ENCODE assay signal across 8 cellular contexts in the genomic region with DNA sequence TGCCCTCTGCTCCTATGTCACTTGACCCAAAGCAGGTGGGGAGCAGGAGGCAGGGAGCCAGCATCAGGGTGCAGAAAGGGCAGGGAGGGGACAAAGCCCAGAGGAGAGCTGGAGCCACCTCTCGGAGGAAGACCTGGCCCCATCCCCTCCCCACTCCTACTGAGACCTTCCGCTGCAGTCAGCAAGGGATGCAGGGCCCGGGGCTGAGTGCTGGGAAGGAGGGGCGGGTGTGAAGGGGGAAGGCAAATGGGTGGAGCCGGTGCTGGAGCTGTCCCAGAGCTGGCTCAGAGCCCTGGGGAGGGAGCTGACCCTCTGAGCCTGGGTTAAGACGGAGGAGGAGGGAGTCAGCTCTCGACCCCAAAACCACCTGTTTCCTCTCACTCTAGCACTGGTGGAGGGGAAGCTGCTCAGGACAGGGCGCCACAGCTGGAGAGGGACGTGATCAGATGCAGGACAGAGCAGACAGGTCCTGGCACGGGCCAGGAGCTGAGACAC. TPM values are rescaled to one million over a fixed set of nuclear protein-coding genes. Genes with fewer than 3 reads are reported as not detected.
A peak's percentile ranks its signal among the peaks of the same experiment; 100 is the strongest.
DNase-seq lines count a peak whose midpoint lies in the region; ATAC-seq, FAIRE-seq and TF ChIP-seq lines count a peak whose summit lies in the region.

No MANE protein-coding gene starts in this region.

- H3K9ac ChIP-seq in endothelial cell of umbilical vein (replicated peaks; ENCODE audit: extremely low read depth, insufficient read depth, low read length) (peak overlapping the region; percentile 55), mucosa of stomach (ENCODE audit: low read length) (peak overlapping the region; percentile 51)

- no peaks in the 10 kb centered on the region for H3K4me1 Mint-ChIP-seq in activated CD4-positive, alpha-beta T cell treated with anti-CD3 and anti-CD28 coated beads for 36 hours
- H3K4me1 Mint-ChIP-seq in activated CD4-positive, alpha-beta T cell treated with anti-CD3 and anti-CD28 coated beads, Interleukin-2, amount 10 ng/mL, durations not matched to agents 7 days and 5 days, result no peaks in the 10 kb centered on the region

- H3K9me1 ChIP-seq in endothelial cell of umbilical vein (replicated peaks; ENCODE audit: control insufficient read depth, extremely low read depth, insufficient read depth, low read length), result no peaks in the 10 kb centered on the region

- no peak overlapping the region for H3K27ac Mint-ChIP-seq in activated CD4-positive, alpha-beta T cell treated with anti-CD3 and anti-CD28 coated beads for 36 hours
- H3K27ac Mint-ChIP-seq in activated CD4-positive, alpha-beta T cell treated with anti-CD3 and anti-CD28 coated beads, Interleukin-2, amount 10 ng/mL, durations not matched to agents 7 days and 5 days, result no peak overlapping the region

- ATAC-seq in activated CD4-positive, alpha-beta T cell treated with anti-CD3 and anti-CD28 coated beads for 36 hours, result no peak

- no peak for TF ChIP-seq CTCF in endothelial cell of umbilical vein (IDR thresholded peaks at IDR 0.05; ENCODE audit: extremely low read depth in 1 of 2, insufficient read depth in 1 of 2, low read depth in 1 of 2, low read length in 2 of 2)

- no peak overlapping the region for H2AFZ ChIP-seq in endothelial cell of umbilical vein (ENCODE audit: low read depth, low read length)

- dilution Hi-C loops in endothelial cell of umbilical vein (cut with MboI; ENCODE audit: extremely low pct_ligation_motif_present, low sequenced_read_pairs), result no loop called here

- DNase-seq in activated CD4-positive, alpha-beta T cell treated with anti-CD3 and anti-CD28 coated beads for 36 hours, result peak; percentile 2
- no peak for DNase-seq in activated CD4-positive, alpha-beta T cell treated with anti-CD3 and anti-CD28 coated beads, Interleukin-2, amount 10 ng/mL, durations not matched to agents 7 days and 5 days
- DNase-seq in endothelial cell of umbilical vein (ENCODE audit: low read depth, low spot score), result peak; percentile 86
- DNase-seq in ureter (ENCODE audit: low spot score), result peak; percentile 75
- no peak for DNase-seq in SIG-M5 (lab: John Stamatoyannopoulos, UW)
- no peak for DNase-seq in OCI-M1 (lab: John Stamatoyannopoulos, UW)
- no peak for DNase-seq in stimulated activated CD4-positive, alpha-beta T cell treated with anti-CD3 and anti-CD28 coated beads, Interleukin-4, amount 100 ng/mL, for 4 hours

- H3K27me3 ChIP-seq in endothelial cell of umbilical vein (ENCODE audit: control insufficient read depth in 2 of 2, insufficient read depth in 2 of 2, low read length in 2 of 2) (no peaks in the 10 kb centered on the region), mucosa of stomach (ENCODE audit: control insufficient read depth, insufficient read depth, low read length) (no peaks in the 10 kb centered on the region)

- POLR2A ChIA-PET in activated CD4-positive, alpha-beta T cell treated with anti-CD3 and anti-CD28 coated beads for 36 hours (lab: Charles Lee), result no interaction called here
- POLR2A ChIA-PET in activated CD4-positive, alpha-beta T cell treated with anti-CD3 and anti-CD28 coated beads, Interleukin-2, amount 10 ng/mL, durations not matched to agents 7 days and 5 days (lab: Charles Lee), result no interaction called here
- POLR2A ChIA-PET in endothelial cell of umbilical vein (lab: Charles Lee), result interaction anchor here (1.0 to 2.3 kb wide), 8 partner anchors 14 to 178 kb away, joined by 3 to 67 read pairs (median 6); partner anchors contain the start of gene RHOB

- H3K9me3 ChIP-seq in endothelial cell of umbilical vein (replicated peaks; ENCODE audit: control insufficient read depth, insufficient read depth, low read length), result no peaks in the 10 kb centered on the region
- H3K9me3 ChIP-seq in mucosa of stomach (ENCODE audit: control insufficient read depth, low read length), result no peaks in the 10 kb centered on the region

- no peaks in the 10 kb centered on the region for H3K9me3 Mint-ChIP-seq in activated CD4-positive, alpha-beta T cell treated with anti-CD3 and anti-CD28 coated beads for 36 hours (ENCODE audit: low read depth)
- no peaks in the 10 kb centered on the region for H3K9me3 Mint-ChIP-seq in activated CD4-positive, alpha-beta T cell treated with anti-CD3 and anti-CD28 coated beads, Interleukin-2, amount 10 ng/mL, durations not matched to agents 7 days and 5 days

- H3K27ac ChIP-seq in endothelial cell of umbilical vein (ENCODE audit: insufficient read depth, low read depth, low read length), result peak overlapping the region; percentile 77

- no peaks in the 10 kb centered on the region for H3K27me3 Mint-ChIP-seq in activated CD4-positive, alpha-beta T cell treated with anti-CD3 and anti-CD28 coated beads for 36 hours
- no peaks in the 10 kb centered on the region for H3K27me3 Mint-ChIP-seq in activated CD4-positive, alpha-beta T cell treated with anti-CD3 and anti-CD28 coated beads, Interleukin-2, amount 10 ng/mL, durations not matched to agents 7 days and 5 days

- peak; percentile 61 for FAIRE-seq in endothelial cell of umbilical vein (lab: Jason Lieb, UNC)

- no peak for TF ChIP-seq POLR2A in endothelial cell of umbilical vein (IDR thresholded peaks at IDR 0.05; ENCODE audit: low read depth, low read length)

- H3K4me1 ChIP-seq in endothelial cell of umbilical vein (ENCODE audit: control insufficient read depth, extremely low read depth, insufficient read depth, low read length), result peaks cover 37% of the 10 kb centered on the region
- peaks cover 59% of the 10 kb centered on the region for H3K4me1 ChIP-seq in mucosa of stomach (ENCODE audit: control insufficient read depth, insufficient read depth, low read length)

- intact Hi-C loops in activated CD4-positive, alpha-beta T cell treated with anti-CD3 and anti-CD28 coated beads for 36 hours (cut with DNase I, micrococcal nuclease), result no loop called here
- intact Hi-C loops in endothelial cell of umbilical vein (cut with micrococcal nuclease), result no loop called here

- H3K4me2 ChIP-seq in endothelial cell of umbilical vein (ENCODE audit: insufficient read depth, low read length), result no peak overlapping the region

- no peaks in the 10 kb centered on the region for H4K20me1 ChIP-seq in endothelial cell of umbilical vein (replicated peaks; ENCODE audit: control insufficient read depth, extremely low read depth, insufficient read depth, low read length)

- CTCF ChIA-PET in activated CD4-positive, alpha-beta T cell treated with anti-CD3 and anti-CD28 coated beads for 36 hours (lab: Charles Lee), result interaction anchor here (1.1 kb wide), 1 partner anchor 173 kb away, joined by 3 read pairs; no protein-coding TSS in a partner anchor
- CTCF ChIA-PET in activated CD4-positive, alpha-beta T cell treated with anti-CD3 and anti-CD28 coated beads, Interleukin-2, amount 10 ng/mL, durations not matched to agents 7 days and 5 days (lab: Charles Lee), result interaction anchor here (0.8 to 1.1 kb wide), 2 partner anchors 12 to 206 kb away, joined by 3 read pairs; no protein-coding TSS in a partner anchor
- CTCF ChIA-PET in endothelial cell of umbilical vein (lab: Charles Lee), result interaction anchor here (0.6 to 3.0 kb wide), 20 partner anchors 8 to 239 kb away, joined by 3 to 20 read pairs (median 8); partner anchors contain the start of gene RHOB

- no TSS peak for BruUV-seq in endothelial cell of umbilical vein (replicated peaks; lab: Mats Ljungman, UMichigan)

- H3K4me3 Mint-ChIP-seq in activated CD4-positive, alpha-beta T cell treated with anti-CD3 and anti-CD28 coated beads for 36 hours, result no peak overlapping the region
- no peak overlapping the region for H3K4me3 Mint-ChIP-seq in activated CD4-positive, alpha-beta T cell treated with anti-CD3 and anti-CD28 coated beads, Interleukin-2, amount 10 ng/mL, durations not matched to agents 7 days and 5 days

- H3K36me3 ChIP-seq in endothelial cell of umbilical vein (ENCODE audit: control insufficient read depth in 2 of 2, extremely low read depth in 1 of 2, insufficient read depth in 2 of 2, low read length in 2 of 2), result peaks cover 0 to 6% of the 10 kb centered on the region in 2 experiments
- H3K36me3 ChIP-seq in mucosa of stomach (ENCODE audit: control insufficient read depth, insufficient read depth, low read length), result no peaks in the 10 kb centered on the region

- peaks cover 5% of the 10 kb centered on the region for H3K36me3 Mint-ChIP-seq in activated CD4-positive, alpha-beta T cell treated with anti-CD3 and anti-CD28 coated beads for 36 hours (ENCODE audit: low read depth)
- no peaks in the 10 kb centered on the region for H3K36me3 Mint-ChIP-seq in activated CD4-positive, alpha-beta T cell treated with anti-CD3 and anti-CD28 coated beads, Interleukin-2, amount 10 ng/mL, durations not matched to agents 7 days and 5 days (ENCODE audit: low read depth)

- H3K4me3 ChIP-seq in endothelial cell of umbilical vein (replicated peaks in 1 of 3; ENCODE audit: insufficient read depth in 1 of 3, low read depth in 1 of 3, low read length in 3 of 3) (no peak overlapping the region), mucosa of stomach (ENCODE audit: low read length) (no peak overlapping the region)

- H3K79me2 ChIP-seq in endothelial cell of umbilical vein (ENCODE audit: control insufficient read depth, insufficient read depth, low read length), result no peaks in the 10 kb centered on the region

RNA-seq across cellular contexts. Expression of gene HS1BP3, which starts 33.8 kb away (rescaled TPM):
- total RNA-seq in activated CD4-positive, alpha-beta T cell treated with anti-CD3 and anti-CD28 coated beads for 36 hours, result 1 to 10 TPM; 6.2 to 7.1 TPM
- total RNA-seq in activated CD4-positive, alpha-beta T cell treated with anti-CD3 and anti-CD28 coated beads, Interleukin-2, amount 10 ng/mL, durations not matched to agents 7 days and 5 days, result 10 to 100 TPM; 14.1 to 14.4 TPM
- total RNA-seq in endothelial cell of umbilical vein, result 27.8 and 33.1 TPM in 2 replicates
- 27.4 and 36.3 TPM in 2 replicates for polyA plus RNA-seq in endothelial cell of umbilical vein
- polyA plus RNA-seq in endothelial cell of umbilical vein (2011; cell fraction: cytosol; rRNA removed), result 17.0 and 22.6 TPM in 2 replicates
- 42.4 and 48.5 TPM in 2 replicates for polyA plus RNA-seq in endothelial cell of umbilical vein (2011; cell fraction: nucleus; rRNA removed)
- polyA plus RNA-seq in endothelial cell of umbilical vein (2012), result 19.9 and 37.4 TPM in 2 replicates
- 22.4 and 24.7 TPM in 2 replicates for polyA minus RNA-seq in endothelial cell of umbilical vein
- polyA minus RNA-seq in endothelial cell of umbilical vein (2011; cell fraction: cytosol; rRNA and poly(A)+ RNA removed), result 7.2 TPM
- 26.3 and 35.3 TPM in 2 replicates for polyA minus RNA-seq in endothelial cell of umbilical vein (2011; cell fraction: nucleus; rRNA and poly(A)+ RNA removed)
- 37.9 TPM for total RNA-seq in ureter

RNA-seq across cellular contexts. Expression of gene GDF7, which starts 49.8 kb away (rescaled TPM):
- under 1 TPM in 1 of 2 experiments, not detected in 1; 0.02 TPM for total RNA-seq in activated CD4-positive, alpha-beta T cell treated with anti-CD3 and anti-CD28 coated beads for 36 hours
- not detected for total RNA-seq in activated CD4-positive, alpha-beta T cell treated with anti-CD3 and anti-CD28 coated beads, Interleukin-2, amount 10 ng/mL, durations not matched to agents 7 days and 5 days
- total RNA-seq in endothelial cell of umbilical vein (1.1 and 3.7 TPM in 2 replicates), ureter (11.0 TPM)
- 3.9 and 4.1 TPM in 2 replicates for polyA plus RNA-seq in endothelial cell of umbilical vein
- 3.7 and 4.2 TPM in 2 replicates for polyA plus RNA-seq in endothelial cell of umbilical vein (2011; cell fraction: cytosol; rRNA removed)
- 12.2 and 14.2 TPM in 2 replicates for polyA plus RNA-seq in endothelial cell of umbilical vein (2011; cell fraction: nucleus; rRNA removed)
- polyA plus RNA-seq in endothelial cell of umbilical vein (2012), result 4.1 and 14.2 TPM in 2 replicates
- polyA minus RNA-seq in endothelial cell of umbilical vein, result 10.6 and 16.9 TPM in 2 replicates
- polyA minus RNA-seq in endothelial cell of umbilical vein (2011; cell fraction: cytosol; rRNA and poly(A)+ RNA removed), result not detected
- polyA minus RNA-seq in endothelial cell of umbilical vein (2011; cell fraction: nucleus; rRNA and poly(A)+ RNA removed), result 6.1 and 6.8 TPM in 2 replicates

Comparison
In these comparisons a context has a peak if more than half of its experiments do, and no peak if none do; other contexts are left out.
1. DNase-seq: peak in activated CD4-positive, alpha-beta T cell treated with anti-CD3 and anti-CD28 coated beads for 36 hours (single experiment), endothelial cell of umbilical vein (single experiment) and ureter (single experiment); none in activated CD4-positive, alpha-beta T cell treated with anti-CD3 and anti-CD28 coated beads, Interleukin-2, amount 10 ng/mL, durations not matched to agents 7 days and 5 days (single experiment), SIG-M5 (single experiment), OCI-M1 (single experiment) and stimulated activated CD4-positive, alpha-beta T cell treated with anti-CD3 and anti-CD28 coated beads, Interleukin-4, amount 100 ng/mL, for 4 hours (0 of 2).